In the genomic region with DNA sequence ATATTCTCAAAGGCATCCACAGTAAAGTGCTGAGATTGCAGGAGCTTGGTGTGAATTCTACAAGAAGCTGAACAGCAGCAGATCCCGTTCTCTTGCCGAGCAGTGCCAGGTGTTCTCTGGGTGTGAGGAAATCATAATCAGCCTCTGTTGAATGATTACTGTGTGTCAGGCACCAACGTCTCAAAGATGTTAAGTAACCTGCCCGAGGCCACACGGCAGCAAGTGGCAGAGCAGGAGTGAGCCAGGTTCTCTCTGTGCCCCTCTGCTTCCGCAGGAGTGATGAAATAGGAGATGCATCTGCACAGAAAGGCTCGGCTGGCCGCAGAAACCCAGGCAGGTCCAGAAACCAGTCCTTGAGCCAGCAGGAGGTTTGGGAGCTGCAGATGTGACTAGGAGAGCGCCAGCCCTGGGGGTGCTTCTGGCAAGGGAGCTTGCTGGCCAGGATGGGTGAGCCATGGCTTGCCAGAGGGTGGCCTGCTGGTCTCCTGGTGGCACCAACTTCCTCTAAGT, we compare ENCODE assay signal across 20 cellular contexts.
"Had no signal": no experiment of that assay in that cellular context is flagged by ENCODE, and none has a peak within 500 bp of the region (broad histone marks: within the 10 kb centered on the region; RNA-seq: fewer than 3 reads in every experiment).

No MANE protein-coding gene starts in this region.

- DNase-seq: activated B cell treated with CpG ODN at 0.5 μM for 24 hours; activated CD4-positive, alpha-beta T cell treated with anti-CD3 and anti-CD28 coated beads for 36 hours; activated CD8-positive, alpha-beta memory T cell treated with anti-CD3 and anti-CD28 coated beads, Interleukin-2, amount 10 ng/mL, durations not matched to agents 7 days and 5 days; activated CD8-positive, alpha-beta T cell treated with anti-CD3 and anti-CD28 coated beads, Interleukin-2, amount 10 ng/mL, durations not matched to agents 7 days and 5 days; activated naive CD4-positive, alpha-beta T cell; activated T-cell treated with anti-CD3 and anti-CD28 coated beads for 4 hours; activated T-cell treated with anti-CD3 and anti-CD28 coated beads, Interleukin-2, amount 50 U/mL, for 72 hours; gastrocnemius medialis; glutamatergic neuron; islet precursor cell; left ventricle myocardium superior; nephron progenitor cell; pancreas; retina; stimulated activated CD4-positive, alpha-beta T cell treated with anti-CD3 and anti-CD28 coated beads, Interleukin-15, amount 100 ng/mL, for 24 hours; stimulated activated CD4-positive, alpha-beta T cell treated with anti-CD3 and anti-CD28 coated beads, Interleukin-2, amount 100 ng/mL, for 24 hours; stimulated activated naive CD4-positive, alpha-beta T cell; tibial artery; upper lobe of right lung had no signal

- ATAC-seq: activated CD4-positive, alpha-beta T cell treated with anti-CD3 and anti-CD28 coated beads for 36 hours; activated CD8-positive, alpha-beta memory T cell treated with anti-CD3 and anti-CD28 coated beads, Interleukin-2, amount 10 ng/mL, durations not matched to agents 7 days and 5 days; activated CD8-positive, alpha-beta T cell treated with anti-CD3 and anti-CD28 coated beads, Interleukin-2, amount 10 ng/mL, durations not matched to agents 7 days and 5 days; activated naive CD4-positive, alpha-beta T cell treated with anti-CD3 and anti-CD28 coated beads, Interleukin-2, amount 50 U/mL, for 72 hours; activated T-cell treated with anti-CD3 and anti-CD28 coated beads, Interleukin-2, amount 50 U/mL, for 72 hours; gastrocnemius medialis; left ventricle myocardium superior; pancreas; upper lobe of right lung had no signal
